In genomic region chr12:11561416-11561815, GRCh38 we compare ENCODE assay signal across 21 cellular contexts.
"Had no signal": no experiment of that assay in that cellular context is flagged by ENCODE, and none has a peak within 500 bp of the region (broad histone marks: within the 10 kb centered on the region; RNA-seq: fewer than 3 reads in every experiment).

No MANE protein-coding gene starts in this region.

- DNase-seq: activated CD4-positive, alpha-beta memory T cell treated with anti-CD3 and anti-CD28 coated beads for 36 hours; activated CD4-positive, alpha-beta T cell treated with anti-CD3 and anti-CD28 coated beads for 36 hours; activated T-cell treated with anti-CD3 and anti-CD28 coated beads for 4 hours; amniotic stem cell; body of pancreas; caudate nucleus; endodermal cell; erythroblast; foreskin melanocyte; glutamatergic neuron; hypothalamus; kidney; left ventricle myocardium inferior; midbrain; right cardiac atrium; small intestine; stimulated activated CD4-positive, alpha-beta T cell treated with anti-CD3 and anti-CD28 coated beads, Interleukin-4, amount 100 ng/mL, for 1 hour; stimulated activated naive CD8-positive, alpha-beta T cell treated with anti-CD3 and anti-CD28 coated beads, Interleukin-15, amount 100 ng/mL, for 72 hours; T-helper 2 cell; upper lobe of left lung had no signal

- H3K27me3 ChIP-seq: body of pancreas, upper lobe of left lung had no signal

- H3K4me3 ChIP-seq: body of pancreas, left ventricle myocardium inferior, prostate gland, upper lobe of left lung had no signal

- H3K27ac ChIP-seq: body of pancreas, left ventricle myocardium inferior, prostate gland, upper lobe of left lung had no signal

- H3K4me1 ChIP-seq: prostate gland had no signal

- H3K36me3 ChIP-seq: left ventricle myocardium inferior, prostate gland, upper lobe of left lung had no signal

- H3K9me3 ChIP-seq: body of pancreas, left ventricle myocardium inferior, prostate gland, upper lobe of left lung had no signal

- ATAC-seq: activated CD4-positive, alpha-beta T cell treated with anti-CD3 and anti-CD28 coated beads for 36 hours; body of pancreas; right cardiac atrium had no signal
